In the genomic region with DNA sequence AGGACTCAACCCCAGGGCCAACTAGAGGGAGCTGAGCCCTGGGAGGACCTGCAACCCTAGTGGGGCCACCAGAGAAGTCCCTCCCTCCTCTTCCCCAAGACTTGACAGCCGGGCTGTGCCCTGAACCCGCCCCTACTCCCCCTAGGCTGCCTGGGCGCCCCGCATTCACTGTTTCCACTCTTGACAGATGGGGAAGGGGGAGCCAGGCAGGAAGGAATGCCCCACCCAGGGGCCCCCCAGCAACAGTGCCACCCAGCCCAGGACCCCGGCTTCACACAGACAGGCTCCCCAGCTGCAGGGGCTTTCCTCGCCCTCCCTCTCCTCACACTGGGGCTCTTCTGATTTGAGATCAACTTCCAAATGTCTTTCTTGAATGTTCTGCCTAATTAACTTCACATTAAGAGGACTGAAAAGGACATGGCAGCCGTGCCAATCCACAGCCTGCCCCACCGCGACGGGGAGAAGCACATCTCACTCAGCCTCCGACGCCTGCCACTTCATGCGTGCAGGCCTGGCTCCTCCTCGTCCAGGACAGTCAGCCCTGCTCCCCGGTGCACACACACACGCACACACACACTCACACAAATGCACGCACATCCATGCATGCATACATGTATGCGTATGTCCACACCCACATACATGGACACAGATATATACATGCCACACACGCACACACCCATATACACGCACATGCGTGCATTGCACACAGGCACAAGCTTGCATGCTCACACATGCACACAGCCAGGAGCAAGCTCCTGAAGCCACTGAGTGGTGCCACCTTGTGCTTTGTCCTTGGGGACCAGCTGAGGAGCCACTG, we compare ENCODE assay signal across 29 cellular contexts. TPM values are rescaled to one million over a fixed set of nuclear protein-coding genes. Genes with fewer than 3 reads are reported as not detected.
DNase-seq lines count a peak whose midpoint lies in the region; ATAC-seq and TF ChIP-seq lines count a peak whose summit lies in the region.
"Had no signal": no experiment of that assay in that cellular context is flagged by ENCODE, and none has a peak within 500 bp of the region (broad histone marks: within the 10 kb centered on the region; RNA-seq: fewer than 3 reads in every experiment).

No MANE protein-coding gene starts in this region.

- H3K36me3 Mint-ChIP-seq in activated naive CD4-positive, alpha-beta T cell treated with anti-CD3 and anti-CD28 coated beads, Interleukin-2, amount 50 U/mL, for 24 hours, result no peaks in the 10 kb centered on the region
- H3K36me3 Mint-ChIP-seq: activated naive CD8-positive, alpha-beta T cell treated with anti-CD3 and anti-CD28 coated beads, Interleukin-2, amount 10 ng/mL, durations not matched to agents 7 days and 5 days; CD8-positive, alpha-beta T cell had no signal

- H3K27ac Mint-ChIP-seq in activated naive CD4-positive, alpha-beta T cell treated with anti-CD3 and anti-CD28 coated beads, Interleukin-2, amount 50 U/mL, for 24 hours, result peak overlapping the region; percentile 43
- H3K27ac Mint-ChIP-seq: activated CD4-positive, alpha-beta T cell treated with anti-CD3 and anti-CD28 coated beads for 36 hours; activated CD8-positive, alpha-beta T cell treated with anti-CD3 and anti-CD28 coated beads, Interleukin-2, amount 10 ng/mL, durations not matched to agents 7 days and 5 days; activated naive CD8-positive, alpha-beta T cell treated with anti-CD3 and anti-CD28 coated beads, Interleukin-2, amount 10 ng/mL, durations not matched to agents 7 days and 5 days; CD8-positive, alpha-beta T cell; progenitor cell of endocrine pancreas had no signal

- no peaks in the 10 kb centered on the region for H3K9me3 Mint-ChIP-seq in activated naive CD4-positive, alpha-beta T cell treated with anti-CD3 and anti-CD28 coated beads, Interleukin-2, amount 50 U/mL, for 24 hours
- H3K9me3 Mint-ChIP-seq: activated naive CD8-positive, alpha-beta T cell treated with anti-CD3 and anti-CD28 coated beads, Interleukin-2, amount 10 ng/mL, durations not matched to agents 7 days and 5 days; CD8-positive, alpha-beta T cell had no signal

- TF ChIP-seq CTCF in RWPE2 (IDR thresholded peaks at IDR 0.05; ENCODE audit: poor library complexity, severe bottlenecking), result no peak

- H3K4me3 ChIP-seq in RWPE2 (ENCODE audit: severe bottlenecking), result no peak overlapping the region
- H3K4me3 ChIP-seq: gastrocnemius medialis, stomach, tibial artery had no signal

- no peak overlapping the region for H3K4me3 Mint-ChIP-seq in activated naive CD4-positive, alpha-beta T cell treated with anti-CD3 and anti-CD28 coated beads, Interleukin-2, amount 50 U/mL, for 24 hours
- H3K4me3 Mint-ChIP-seq: activated CD4-positive, alpha-beta T cell treated with anti-CD3 and anti-CD28 coated beads for 36 hours; activated CD8-positive, alpha-beta T cell treated with anti-CD3 and anti-CD28 coated beads, Interleukin-2, amount 10 ng/mL, durations not matched to agents 7 days and 5 days; activated naive CD8-positive, alpha-beta T cell treated with anti-CD3 and anti-CD28 coated beads, Interleukin-2, amount 10 ng/mL, durations not matched to agents 7 days and 5 days; CD8-positive, alpha-beta T cell had no signal

- no peaks in the 10 kb centered on the region for H3K36me3 ChIP-seq in RWPE2 (ENCODE audit: low read depth)
- H3K36me3 ChIP-seq: gastrocnemius medialis, stomach, tibial artery had no signal

- H3K27me3 Mint-ChIP-seq in activated naive CD4-positive, alpha-beta T cell treated with anti-CD3 and anti-CD28 coated beads, Interleukin-2, amount 50 U/mL, for 24 hours, result no peaks in the 10 kb centered on the region
- H3K27me3 Mint-ChIP-seq: activated naive CD8-positive, alpha-beta T cell treated with anti-CD3 and anti-CD28 coated beads, Interleukin-2, amount 10 ng/mL, durations not matched to agents 7 days and 5 days had no signal

- no peak overlapping the region for H3K27ac ChIP-seq in RWPE2 (ENCODE audit: poor library complexity, severe bottlenecking)
- H3K27ac ChIP-seq: gastrocnemius medialis, stomach, tibial artery had no signal

- no peaks in the 10 kb centered on the region for H3K9me3 ChIP-seq in RWPE2 (ENCODE audit: severe bottlenecking)
- H3K9me3 ChIP-seq: gastrocnemius medialis, stomach, tibial artery had no signal

- intact Hi-C loops in posterior vena cava (cut with DNase I), result loop anchor here (5.0 to 10.0 kb wide), 2 partner anchors 423 to 465 kb away; a partner anchor contains a TSS

- peaks cover 58% of the 10 kb centered on the region for H3K27me3 ChIP-seq in RWPE2 (ENCODE audit: insufficient read depth, poor library complexity, severe bottlenecking)

- H3K4me1 ChIP-seq in RWPE2 (ENCODE audit: insufficient read depth, poor library complexity, severe bottlenecking), result no peaks in the 10 kb centered on the region
- H3K4me1 ChIP-seq: gastrocnemius medialis had no signal

- no peaks in the 10 kb centered on the region for H3K4me1 Mint-ChIP-seq in activated naive CD4-positive, alpha-beta T cell treated with anti-CD3 and anti-CD28 coated beads, Interleukin-2, amount 50 U/mL, for 24 hours
- H3K4me1 Mint-ChIP-seq: activated CD4-positive, alpha-beta T cell treated with anti-CD3 and anti-CD28 coated beads for 36 hours; activated naive CD8-positive, alpha-beta T cell treated with anti-CD3 and anti-CD28 coated beads, Interleukin-2, amount 10 ng/mL, durations not matched to agents 7 days and 5 days had no signal

- DNase-seq in activated naive CD4-positive, alpha-beta T cell (lab: John Stamatoyannopoulos, UW), result no peak
- DNase-seq in RWPE2 (ENCODE audit: low spot score), result peak; percentile 62
- peak; percentile 20 for DNase-seq in kidney tubule cell (ENCODE audit: low spot score)
- peak; percentile 62 for DNase-seq in posterior vena cava (ENCODE audit: low spot score)
- no peak for DNase-seq in NK-92 (lab: John Stamatoyannopoulos, UW; ENCODE audit: unreplicated experiment)
- DNase-seq in LoVo (ENCODE audit: low spot score), result no peak
- no peak for DNase-seq in NCI-H345 treated with DMSO at 0.1 percent for 48 hours (lab: John Stamatoyannopoulos, UW; ENCODE audit: unreplicated experiment)
- DNase-seq: 8988T; activated CD4-positive, alpha-beta T cell treated with anti-CD3 and anti-CD28 coated beads for 36 hours; activated CD8-positive, alpha-beta T cell treated with anti-CD3 and anti-CD28 coated beads, Interleukin-2, amount 10 ng/mL, durations not matched to agents 7 days and 5 days; activated naive CD8-positive, alpha-beta T cell treated with anti-CD3 and anti-CD28 coated beads, Interleukin-2, amount 10 ng/mL, durations not matched to agents 7 days and 5 days; activated T-cell treated with anti-CD3 and anti-CD28 coated beads for 4 hours; CD8-positive, alpha-beta T cell; gastrocnemius medialis; hippocampal formation; NCI-H1105; NCI-H187 treated with DMSO at 0.1 percent for 48 hours; NCI-H226; NCI-H82; stomach had no signal

- no peak for ATAC-seq in RWPE2 (ENCODE audit: low read depth)
- ATAC-seq: activated CD4-positive, alpha-beta T cell treated with anti-CD3 and anti-CD28 coated beads for 36 hours; activated CD8-positive, alpha-beta T cell treated with anti-CD3 and anti-CD28 coated beads, Interleukin-2, amount 10 ng/mL, durations not matched to agents 7 days and 5 days; CD8-positive, alpha-beta T cell; gastrocnemius medialis; SK-N-SH treated with all-trans-retinoic acid at 6 μM for 48 hours had no signal

RNA-seq across cellular contexts. Expression of a gene that starts 19.6 kb away (rescaled TPM):
- 1 to 10 TPM; 1.4 to 5.9 TPM for total RNA-seq in posterior vena cava
- total RNA-seq: activated CD4-positive, alpha-beta T cell treated with anti-CD3 and anti-CD28 coated beads for 36 hours; activated CD8-positive, alpha-beta T cell treated with anti-CD3 and anti-CD28 coated beads, Interleukin-2, amount 10 ng/mL, durations not matched to agents 7 days and 5 days; activated naive CD8-positive, alpha-beta T cell treated with anti-CD3 and anti-CD28 coated beads, Interleukin-2, amount 10 ng/mL, durations not matched to agents 7 days and 5 days; CD8-positive, alpha-beta T cell; dermis microvascular lymphatic vessel endothelial cell; G401; H4; M059J; progenitor cell of endocrine pancreas; T-helper 2 cell treated with Interferon-gamma antibody and Interleukin-4, amounts not matched to agents 100 ng/mL and 5 ng/mL, for 36 hours had no signal

RNA-seq across cellular contexts. Expression of a gene that starts 44.6 kb away (rescaled TPM):
- under 1 TPM in 1 of 2 donors, not detected in 1; 0.38 TPM for total RNA-seq in posterior vena cava
- total RNA-seq: activated CD8-positive, alpha-beta T cell treated with anti-CD3 and anti-CD28 coated beads, Interleukin-2, amount 10 ng/mL, durations not matched to agents 7 days and 5 days; activated naive CD8-positive, alpha-beta T cell treated with anti-CD3 and anti-CD28 coated beads, Interleukin-2, amount 10 ng/mL, durations not matched to agents 7 days and 5 days; CD8-positive, alpha-beta T cell; G401; gastrocnemius medialis; H4 had no signal

Comparison
In these comparisons a context has a peak if more than half of its experiments do, and no peak if none do; other contexts are left out.
1. DNase-seq: peak in RWPE2 (single experiment), kidney tubule cell (single experiment) and posterior vena cava (single experiment); none in activated naive CD4-positive, alpha-beta T cell (0 of 4), NK-92 (single experiment), LoVo (single experiment) and NCI-H345 treated with DMSO at 0.1 percent for 48 hours (single experiment).